ENCODE assay signal across 30 cellular contexts in genomic region chr12:52183971-52184370, GRCh38. TPM values are rescaled to one million over a fixed set of nuclear protein-coding genes. Genes with fewer than 3 reads are reported as not detected.
DNase-seq lines count a peak whose midpoint lies in the region; ATAC-seq, FAIRE-seq and TF ChIP-seq lines count a peak whose summit lies in the region.
"Had no signal": no experiment of that assay in that cellular context is flagged by ENCODE, and none has a peak within 500 bp of the region (broad histone marks: within the 10 kb centered on the region; RNA-seq: fewer than 3 reads in every experiment).

No MANE protein-coding gene starts in this region.

- H3K4me2 ChIP-seq in A549 (peak overlapping the region; percentile 41; the same call in 1 of the 3 replicates), trophoblast cell (ENCODE audit: low read length) (no peak overlapping the region)

- FAIRE-seq in A549 (lab: Jason Lieb, UNC), result no peak
- FAIRE-seq: A204.1, astrocyte, GM12892 had no signal

- peak overlapping the region; percentile 95 for H4K91ac ChIP-seq in trophoblast cell (ENCODE audit: low read depth, low read length)

- 91% methylated on average over 8 of the region's 8 CpGs for WGBS in A549 (ENCODE audit: missing lambda C conversion rate)
- no CpG with 5 or more reads among the region's 8 CpGs for WGBS in esophagus squamous epithelium, 2 donors
- no CpG with 5 or more reads among the region's 8 CpGs for WGBS in trophoblast cell (ENCODE audit: extremely low coverage, insufficient coverage, insufficient read length)

- H4K12ac ChIP-seq in trophoblast cell (ENCODE audit: low read depth, low read length), result no peak overlapping the region

- H3K27me3 ChIP-seq in esophagus squamous epithelium (no peaks in the 10 kb centered on the region), trophoblast cell (ENCODE audit: insufficient read depth, low read length) (no peaks in the 10 kb centered on the region)
- H3K27me3 ChIP-seq: dorsolateral prefrontal cortex, right lobe of liver, SJSA1 had no signal

- H3K9me3 ChIP-seq in A549 (no peaks in the 10 kb centered on the region), esophagus squamous epithelium (no peaks in the 10 kb centered on the region), trophoblast cell (ENCODE audit: insufficient read depth, low read depth, low read length) (no peaks in the 10 kb centered on the region)
- H3K9me3 ChIP-seq: right lobe of liver, SJSA1, thoracic aorta had no signal

- peak overlapping the region; percentile 79 for H3K18ac ChIP-seq in trophoblast cell (ENCODE audit: low read length)

- H3K79me1 ChIP-seq in trophoblast cell (ENCODE audit: low read length), result peaks cover 76% of the 10 kb centered on the region

- H2AFZ ChIP-seq in trophoblast cell (ENCODE audit: insufficient read depth, low read length, poor library complexity), result no peak overlapping the region

- peak overlapping the region; percentile 78 for H2BK5ac ChIP-seq in trophoblast cell (ENCODE audit: low read depth, low read length, poor library complexity)

- H2BK12ac ChIP-seq in trophoblast cell (ENCODE audit: low read length), result peak overlapping the region; percentile 96

- CTCF ChIA-PET in A549 (lab: Yijun Ruan, JAX), result no interaction called here

- POLR2A ChIA-PET in A549 (lab: Yijun Ruan, JAX), result no interaction called here

- no peak overlapping the region for H3K23ac ChIP-seq in trophoblast cell (ENCODE audit: low read length)

- peak overlapping the region; percentile 96 for H2AK5ac ChIP-seq in trophoblast cell (ENCODE audit: low read length)

- H3K4me3 ChIP-seq in A549, result no peak overlapping the region
- H3K4me3 ChIP-seq in esophagus squamous epithelium, result no peak overlapping the region
- H3K4me3 ChIP-seq in trophoblast cell (ENCODE audit: low read depth, low read length), result no peak overlapping the region
- H3K4me3 ChIP-seq: dorsolateral prefrontal cortex, right lobe of liver, SJSA1, thoracic aorta had no signal

- DNase-seq in A549 (ENCODE audit: low read depth in 1 of 2, low spot score in 1 of 2) (no peak), esophagus squamous epithelium (lab: John Stamatoyannopoulos, UW) (no peak), trophoblast cell (no peak), substantia nigra (lab: John Stamatoyannopoulos, UW) (no peak), NCI-H1436 (lab: John Stamatoyannopoulos, UW) (no peak), COLO829 (ENCODE audit: low spot score) (no peak)
- DNase-seq: activated effector memory CD4-positive, alpha-beta T cell treated with anti-CD3 and anti-CD28 coated beads, Interleukin-2, amount 50 U/mL, for 16 hours; activated naive CD8-positive, alpha-beta T cell treated with anti-CD3 and anti-CD28 coated beads for 36 hours; activated T-cell treated with anti-CD3 and anti-CD28 coated beads for 4 hours; AML-193; CD8-positive, alpha-beta T cell; DMS 273 treated with DMSO at 0.1 percent for 48 hours; EL; NCI-H1092; NCI-H1930; NK-92 treated with Interleukin-12 subunit alpha and Interleukin-12 subunit beta, amount 100 ng/mL, for 24 hours; right lobe of liver; stimulated activated CD4-positive, alpha-beta T cell treated with anti-CD3 and anti-CD28 coated beads, Interleukin-15, amount 100 ng/mL, for 24 hours; stimulated activated naive B cell treated with anti-CD40 and anti-IgM and Interleukin-4, amounts not matched to agents 10 μg/mL and 1 μg/mL and 100 μg/mL, for 72 hours had no signal

- no peak for TF ChIP-seq EP300 in A549 (IDR thresholded peaks at IDR 0.05)

- H3K4me1 ChIP-seq in A549 (peaks cover 68% of the 10 kb centered on the region), esophagus squamous epithelium (peaks cover 28 to 76% (median 38%) of the 10 kb centered on the region in 3 donors), trophoblast cell (ENCODE audit: control insufficient read depth in 1 of 2, insufficient read depth in 2 of 2, low read length in 2 of 2) (peaks cover 67 to 81% of the 10 kb centered on the region in 2 experiments)
- H3K4me1 ChIP-seq: right lobe of liver had no signal

- TF ChIP-seq CTCF in A549 (IDR thresholded peaks at IDR 0.05) (no peak), VCaP (conservative IDR thresholded peaks at IDR 0.05) (no peak), esophagus squamous epithelium (IDR thresholded peaks at IDR 0.05) (no peak)

- H3K27ac ChIP-seq in A549, result peak overlapping the region; percentile 2 to 96; a peak in 3 of 6 replicates
- peak overlapping the region; percentile 25; the same call in 1 of the 2 replicates for H3K27ac ChIP-seq in VCaP
- H3K27ac ChIP-seq in esophagus squamous epithelium, result peak overlapping the region; percentile 74 to 91 (median 82)
- H3K27ac ChIP-seq in trophoblast cell (ENCODE audit: low read depth, low read length), result peak overlapping the region; percentile 52
- H3K27ac ChIP-seq in substantia nigra (ENCODE audit: low read depth, low read length, poor library complexity, severe bottlenecking), result no peak overlapping the region
- H3K27ac ChIP-seq: right lobe of liver had no signal

- intact Hi-C loops in esophagus squamous epithelium (cut with DNase I), result no loop called here

- ATAC-seq in A549 (peak in 1 of 2 experiments; percentile 5; a peak in 2 of 6 replicates), HG02623 (IDR thresholded peaks at IDR 0.05; ENCODE audit: unreplicated experiment) (no peak)
- ATAC-seq: CD8-positive, alpha-beta T cell; stimulated activated naive B cell treated with anti-CD40 and anti-IgM and Interleukin-4, amounts not matched to agents 10 μg/mL and 1 μg/mL and 100 μg/mL, for 72 hours had no signal

- H2BK120ac ChIP-seq in trophoblast cell (ENCODE audit: insufficient read depth, low read length, poor library complexity), result peak overlapping the region; percentile 94

- H3K36me3 ChIP-seq in esophagus squamous epithelium (peaks cover 0 to 4% (median 0%) of the 10 kb centered on the region in 3 donors), trophoblast cell (ENCODE audit: control insufficient read depth in 1 of 2, insufficient read depth in 2 of 2, low read length in 2 of 2) (peaks cover 9% of the 10 kb centered on the region in 2 experiments)
- H3K36me3 ChIP-seq: right lobe of liver, thoracic aorta had no signal

- H3K14ac ChIP-seq in trophoblast cell (ENCODE audit: low read length), result peak overlapping the region; percentile 90

- no peak for TF ChIP-seq POLR2A in A549 (IDR thresholded peaks at IDR 0.05; ENCODE audit: low read length)
- no peak for TF ChIP-seq POLR2A in esophagus squamous epithelium (IDR thresholded peaks at IDR 0.05)

- peak overlapping the region; percentile 53 for H3K4ac ChIP-seq in trophoblast cell (ENCODE audit: low read depth, low read length)

- H3K79me2 ChIP-seq in trophoblast cell (ENCODE audit: control insufficient read depth, insufficient read depth, low read length, poor library complexity), result peaks cover 15% of the 10 kb centered on the region

- no peak for TF ChIP-seq RAD21 in A549 (conservative IDR thresholded peaks at IDR 0.05 in 1 of 2, IDR thresholded peaks at IDR 0.05 in 1 of 2)

- H3K9ac ChIP-seq in trophoblast cell (ENCODE audit: low read length), result no peak overlapping the region

- H4K8ac ChIP-seq in trophoblast cell (ENCODE audit: low read depth, low read length), result peak overlapping the region; percentile 66

TF ChIP-seq in A549, 52 proteins besides CTCF, POLR2A, EP300 and RAD21:
- TF ChIP-seq RFX5 (IDR thresholded peaks at IDR 0.05), result no peak

RNA-seq across cellular contexts. Expression of gene KRT80, which starts 7.8 kb away (rescaled TPM):
- polyA plus RNA-seq in A549 (2011; rRNA removed) (59.8 and 63.1 TPM in 2 replicates), A549 (2017; fragmentation: RNase III; extraction: RNeasy Plus Mini Kit Qiagen cat#74134 plus additional on column Dnase treatment) (38.3 to 56.4 TPM (median 46.0 TPM) in 3 replicates)
- polyA plus RNA-seq in A549 (2012; cell fraction: cytosol; rRNA removed), result 62.9 and 86.5 TPM in 2 replicates
- 87.4 and 102 TPM in 2 replicates for polyA plus RNA-seq in A549 (2012; cell fraction: nucleus; rRNA removed)
- polyA minus RNA-seq in A549 (2011; rRNA and poly(A)+ RNA removed), result 76.5 and 77.5 TPM in 2 replicates
- total RNA-seq in esophagus squamous epithelium, result 10 to 100 TPM; 11.4 to 39.6 (median 16.5) TPM
- 26.3 and 28.8 TPM in 2 replicates for polyA plus RNA-seq in trophoblast cell (2013)
- total RNA-seq: activated naive CD8-positive, alpha-beta T cell treated with anti-CD3 and anti-CD28 coated beads for 36 hours; CD8-positive, alpha-beta T cell; H7; T-helper 1 cell treated with Interleukin-12 subunit alpha and Interleukin-12 subunit beta and Interleukin-4 antibody, amounts not matched to agents 30 ng/mL and 1 ng/mL, for 36 hours had no signal
- polyA plus RNA-seq: neural cell had no signal

RNA-seq across cellular contexts. Expression of gene KRT7, which starts 49.1 kb away (rescaled TPM):
- 2,033 and 2,623 TPM in 2 replicates for polyA plus RNA-seq in A549 (2011; rRNA removed)
- 5,680 and 6,103 TPM in 2 replicates for polyA plus RNA-seq in A549 (2012; cell fraction: cytosol; rRNA removed)
- 6,979 and 9,418 TPM in 2 replicates for polyA plus RNA-seq in A549 (2012; cell fraction: nucleus; rRNA removed)
- 3,055 to 3,652 TPM (median 3,189 TPM) in 3 replicates for polyA plus RNA-seq in A549 (2017; fragmentation: RNase III; extraction: RNeasy Plus Mini Kit Qiagen cat#74134 plus additional on column Dnase treatment)
- polyA minus RNA-seq in A549 (2011; rRNA and poly(A)+ RNA removed), result 2,472 and 2,922 TPM in 2 replicates
- total RNA-seq in esophagus squamous epithelium, result 100 to 1,000 TPM in 1 of 4 donors, 10 to 100 TPM in 3; 18.7 to 118 (median 64.4) TPM
- 666 and 746 TPM in 2 replicates for polyA plus RNA-seq in trophoblast cell (2013)
- total RNA-seq: CD8-positive, alpha-beta T cell had no signal
- polyA plus RNA-seq: neural cell had no signal
